ENCODE assay signal across 1 cellular context in genomic region chr9:36141288-36141687, GRCh38.
TF ChIP-seq lines count a peak whose summit lies in the region.

No MANE protein-coding gene starts in this region.

TF ChIP-seq in WTC11, 78 proteins besides CTCF, POLR2A, EP300 and RAD21 (continued from another document):
- TF ChIP-seq HMGXB4 (CRISPR knock-in tag; IDR thresholded peaks at IDR 0.05) (no peak), ZNF512 (CRISPR knock-in tag; IDR thresholded peaks at IDR 0.05; ENCODE audit: borderline replicate concordance) (no peak), NR1H2 (CRISPR knock-in tag; IDR thresholded peaks at IDR 0.05) (no peak), ZNF263 (CRISPR knock-in tag; IDR thresholded peaks at IDR 0.05; ENCODE audit: low read depth) (no peak), NR3C1 (CRISPR knock-in tag; conservative IDR thresholded peaks at IDR 0.05; ENCODE audit: low read depth) (no peak), GTF2I (CRISPR knock-in tag; conservative IDR thresholded peaks at IDR 0.05) (no peak), ZNF671 (CRISPR knock-in tag; IDR thresholded peaks at IDR 0.05) (no peak), MXD4 (CRISPR knock-in tag; IDR thresholded peaks at IDR 0.05; ENCODE audit: borderline replicate concordance) (no peak), TEAD1 (CRISPR knock-in tag; IDR thresholded peaks at IDR 0.05) (no peak), USF2 (CRISPR knock-in tag; IDR thresholded peaks at IDR 0.05) (no peak)
- TF ChIP-seq, protein P1, sequence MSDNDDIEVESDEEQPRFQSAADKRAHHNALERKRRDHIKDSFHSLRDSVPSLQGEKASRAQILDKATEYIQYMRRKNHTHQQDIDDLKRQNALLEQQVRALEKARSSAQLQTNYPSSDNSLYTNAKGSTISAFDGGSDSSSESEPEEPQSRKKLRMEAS (CRISPR knock-in tag; IDR thresholded peaks at IDR 0.05) = no peak
- TF ChIP-seq, protein P2, sequence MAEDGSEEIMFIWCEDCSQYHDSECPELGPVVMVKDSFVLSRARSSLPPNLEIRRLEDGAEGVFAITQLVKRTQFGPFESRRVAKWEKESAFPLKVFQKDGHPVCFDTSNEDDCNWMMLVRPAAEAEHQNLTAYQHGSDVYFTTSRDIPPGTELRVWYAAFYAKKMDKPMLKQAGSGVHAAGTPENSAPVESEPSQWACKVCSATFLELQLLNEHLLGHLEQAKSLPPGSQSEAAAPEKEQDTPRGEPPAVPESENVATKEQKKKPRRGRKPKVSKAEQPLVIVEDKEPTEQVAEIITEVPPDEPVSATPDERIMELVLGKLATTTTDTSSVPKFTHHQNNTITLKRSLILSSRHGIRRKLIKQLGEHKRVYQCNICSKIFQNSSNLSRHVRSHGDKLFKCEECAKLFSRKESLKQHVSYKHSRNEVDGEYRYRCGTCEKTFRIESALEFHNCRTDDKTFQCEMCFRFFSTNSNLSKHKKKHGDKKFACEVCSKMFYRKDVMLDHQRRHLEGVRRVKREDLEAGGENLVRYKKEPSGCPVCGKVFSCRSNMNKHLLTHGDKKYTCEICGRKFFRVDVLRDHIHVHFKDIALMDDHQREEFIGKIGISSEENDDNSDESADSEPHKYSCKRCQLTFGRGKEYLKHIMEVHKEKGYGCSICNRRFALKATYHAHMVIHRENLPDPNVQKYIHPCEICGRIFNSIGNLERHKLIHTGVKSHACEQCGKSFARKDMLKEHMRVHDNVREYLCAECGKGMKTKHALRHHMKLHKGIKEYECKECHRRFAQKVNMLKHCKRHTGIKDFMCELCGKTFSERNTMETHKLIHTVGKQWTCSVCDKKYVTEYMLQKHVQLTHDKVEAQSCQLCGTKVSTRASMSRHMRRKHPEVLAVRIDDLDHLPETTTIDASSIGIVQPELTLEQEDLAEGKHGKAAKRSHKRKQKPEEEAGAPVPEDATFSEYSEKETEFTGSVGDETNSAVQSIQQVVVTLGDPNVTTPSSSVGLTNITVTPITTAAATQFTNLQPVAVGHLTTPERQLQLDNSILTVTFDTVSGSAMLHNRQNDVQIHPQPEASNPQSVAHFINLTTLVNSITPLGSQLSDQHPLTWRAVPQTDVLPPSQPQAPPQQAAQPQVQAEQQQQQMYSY (CRISPR knock-in tag; IDR thresholded peaks at IDR 0.05) = no peak
- TF ChIP-seq, protein P3, sequence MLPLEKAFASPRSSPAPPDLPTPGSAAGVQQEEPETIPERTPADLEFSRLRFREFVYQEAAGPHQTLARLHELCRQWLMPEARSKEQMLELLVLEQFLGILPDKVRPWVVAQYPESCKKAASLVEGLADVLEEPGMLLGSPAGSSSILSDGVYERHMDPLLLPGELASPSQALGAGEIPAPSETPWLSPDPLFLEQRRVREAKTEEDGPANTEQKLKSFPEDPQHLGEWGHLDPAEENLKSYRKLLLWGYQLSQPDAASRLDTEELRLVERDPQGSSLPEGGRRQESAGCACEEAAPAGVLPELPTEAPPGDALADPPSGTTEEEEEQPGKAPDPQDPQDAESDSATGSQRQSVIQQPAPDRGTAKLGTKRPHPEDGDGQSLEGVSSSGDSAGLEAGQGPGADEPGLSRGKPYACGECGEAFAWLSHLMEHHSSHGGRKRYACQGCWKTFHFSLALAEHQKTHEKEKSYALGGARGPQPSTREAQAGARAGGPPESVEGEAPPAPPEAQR (CRISPR knock-in tag; IDR thresholded peaks at IDR 0.05) = no peak
